16 cellular contexts compared by ENCODE assay signal in genomic region chrX:126485371-126485770, GRCh38.
DNase-seq lines count a peak whose midpoint lies in the region; ATAC-seq and FAIRE-seq lines count a peak whose summit lies in the region.
"Had no signal": no experiment of that assay in that cellular context is flagged by ENCODE, and none has a peak within 500 bp of the region (broad histone marks: within the 10 kb centered on the region; RNA-seq: fewer than 3 reads in every experiment).

No MANE protein-coding gene starts in this region.

- intact Hi-C loops in Right ventricle myocardium inferior (cut with DNase I) = no loop called here

- no peak for FAIRE-seq in RCC 7860 (lab: Jason Lieb, UNC)
- FAIRE-seq: H54, HepG2 had no signal

- DNase-seq in DMS53 (lab: John Stamatoyannopoulos, UW) (peak; percentile 5), DMS53 treated with DMSO at 0.1 percent for 48 hours (lab: John Stamatoyannopoulos, UW; ENCODE audit: unreplicated experiment) (no peak), RCC 7860 (ENCODE audit: low spot score) (peak; percentile 28), islet precursor cell (peak; percentile 79), Right ventricle myocardium inferior (ENCODE audit: missing footprints) (no peak), NCI-H1694 (lab: John Stamatoyannopoulos, UW) (no peak)
- DNase-seq: AML-193; Calu3; CD8-positive, alpha-beta memory T cell; DND-41; GF-D8 had no signal

- ATAC-seq in HG02623 (IDR thresholded peaks at IDR 0.05; ENCODE audit: unreplicated experiment) = no peak
- ATAC-seq in Right ventricle myocardium inferior = no peak
- no peak for ATAC-seq in GM19328 (IDR thresholded peaks at IDR 0.05; ENCODE audit: unreplicated experiment)
- ATAC-seq: HCT116, HepG2 had no signal

Comparison
In these comparisons a context has a peak if more than half of its experiments do, and no peak if none do; other contexts are left out.
1. DNase-seq: peak in DMS53 (single experiment), RCC 7860 (single experiment) and islet precursor cell (single experiment); none in DMS53 treated with DMSO at 0.1 percent for 48 hours (single experiment), Right ventricle myocardium inferior (single experiment) and NCI-H1694 (single experiment).